In the genomic region with DNA sequence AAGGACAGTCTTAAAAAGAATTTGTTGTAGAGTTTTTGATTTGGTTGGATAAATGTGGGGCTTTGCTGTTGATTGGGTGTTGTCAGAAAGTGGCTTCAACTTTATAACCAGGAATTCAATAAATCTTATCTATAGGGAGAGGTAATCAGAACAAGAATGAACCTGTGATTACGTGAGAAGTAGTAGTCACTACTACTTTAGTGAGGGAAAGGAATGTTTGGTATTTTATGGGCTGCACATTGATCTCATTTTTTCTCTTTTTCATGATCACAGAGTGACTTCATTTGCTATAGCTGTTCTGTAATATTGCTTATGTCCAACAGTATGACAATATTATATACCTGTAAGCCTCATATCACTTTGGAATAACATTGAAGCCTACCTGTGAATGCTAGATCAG, we compare ENCODE assay signal across 23 cellular contexts.
"Had no signal": no experiment of that assay in that cellular context is flagged by ENCODE, and none has a peak within 500 bp of the region (broad histone marks: within the 10 kb centered on the region; RNA-seq: fewer than 3 reads in every experiment).

No MANE protein-coding gene starts in this region.

- H3K27ac ChIP-seq: SJCRH30 had no signal

- ATAC-seq: HepG2, Right ventricle myocardium inferior, SK-N-SH treated with all-trans-retinoic acid at 6 μM for 48 hours had no signal

- H3K27me3 ChIP-seq: SJCRH30 had no signal

- H3K4me1 ChIP-seq: SJCRH30 had no signal

- H3K36me3 ChIP-seq: SJCRH30 had no signal

- DNase-seq: IMR-90, Karpas-422, KG1, MM.1S, NCI-H1092 treated with DMSO at 0.1 percent for 48 hours, NCI-H1436, NCI-H187, NCI-H2029, NCI-H2081 treated with DMSO at 0.1 percent for 48 hours, NCI-H2171, NCI-H226, NCI-H446, NCI-H510A, NCI-H524 treated with DMSO at 0.1 percent for 48 hours, NCI-H69, NCI-H774, RPMI8226, SHP77 treated with DMSO at 0.1 percent for 48 hours, SJCRH30 had no signal

- H3K4me3 ChIP-seq: SJCRH30 had no signal

- FAIRE-seq: HepG2, RCC 7860 had no signal

- H3K9me3 ChIP-seq: SJCRH30 had no signal
